ENCODE assay signal across 17 cellular contexts in genomic region chr2:166805753-166806152, GRCh38.
A peak's percentile ranks its signal among the peaks of the same experiment; 100 is the strongest.
DNase-seq lines count a peak whose midpoint lies in the region; ATAC-seq and TF ChIP-seq lines count a peak whose summit lies in the region.
"Had no signal": no experiment of that assay in that cellular context is flagged by ENCODE, and none has a peak within 500 bp of the region (broad histone marks: within the 10 kb centered on the region; RNA-seq: fewer than 3 reads in every experiment).

No MANE protein-coding gene starts in this region.

- no peaks in the 10 kb centered on the region for H4K20me1 ChIP-seq in H9 (ENCODE audit: control insufficient read depth, insufficient read depth, insufficient read length)
- H4K20me1 ChIP-seq: BLaER1 had no signal

- H3K14ac ChIP-seq in H9 (ENCODE audit: insufficient read depth, low read length): no peak overlapping the region

- no peaks in the 10 kb centered on the region for H3K9me3 ChIP-seq in breast epithelium
- no peaks in the 10 kb centered on the region for H3K9me3 ChIP-seq in H9 (ENCODE audit: control insufficient read depth, low read depth, low read length)
- H3K9me3 ChIP-seq: BLaER1 had no signal

- H3K27ac ChIP-seq in breast epithelium (no peak overlapping the region), H9 (ENCODE audit: insufficient read length, low read depth, low read length) (no peak overlapping the region)
- H3K27ac ChIP-seq: 22Rv1, BLaER1, C4-2B had no signal

- H2BK15ac ChIP-seq in H9 (ENCODE audit: low read depth, low read length): peak overlapping the region; percentile 80; the same call in 1 of the 2 replicates

- H4K5ac ChIP-seq in H9 (ENCODE audit: insufficient read length, low read depth, low read length): no peak overlapping the region

- DNase-seq in MCF 10A (ENCODE audit: unreplicated experiment) (peak; percentile 7), breast epithelium (ENCODE audit: low spot score in 2 of 2) (no peak), H9 (no peak), choroid plexus epithelial cell (ENCODE audit: low read depth) (peak; percentile 4), COR-L47 (lab: John Stamatoyannopoulos, UW) (no peak)
- DNase-seq: Calu3; CD4-positive, CD25-positive, alpha-beta regulatory T cell; CD8-positive, alpha-beta T cell; DMS153; DND-41; GOT3 had no signal

- CTCF ChIA-PET in MCF 10A (lab: Yijun Ruan, JAX): interaction anchor here (0.7 kb wide), 1 partner anchor 125 kb away, joined by 3 read pairs; no protein-coding TSS in a partner anchor

- no peaks in the 10 kb centered on the region for H3K79me1 ChIP-seq in H9 (ENCODE audit: insufficient read depth, low read depth, low read length, poor library complexity, severe bottlenecking)

- H4K91ac ChIP-seq in H9 (ENCODE audit: insufficient read length, low read depth, low read length): no peak overlapping the region

- no peak overlapping the region for H2BK120ac ChIP-seq in H9 (ENCODE audit: low read depth, low read length, poor library complexity, severe bottlenecking)

- H3K27me3 Mint-ChIP-seq in MCF 10A (ENCODE audit: insufficient read depth, unreplicated experiment): no peaks in the 10 kb centered on the region
- H3K27me3 Mint-ChIP-seq in H9 (ENCODE audit: low read depth): no peaks in the 10 kb centered on the region
- H3K27me3 Mint-ChIP-seq: B cell; CD4-positive, CD25-positive, alpha-beta regulatory T cell had no signal

- H3K23ac ChIP-seq in H9 (ENCODE audit: insufficient read length, low read depth, low read length): no peak overlapping the region

- BruUV-seq in MCF 10A (replicated peaks; lab: Mats Ljungman, UMichigan): no TSS peak

- no peak overlapping the region for H3K4me2 ChIP-seq in H9 (ENCODE audit: insufficient read depth, insufficient read length, low read length)
- H3K4me2 ChIP-seq: BLaER1 had no signal

- H2AK5ac ChIP-seq in H9 (ENCODE audit: insufficient read length, low read length): no peak overlapping the region

- no peak overlapping the region for H2AFZ ChIP-seq in H9 (ENCODE audit: low read length)

- peaks cover 9% of the 10 kb centered on the region for H3K9me3 Mint-ChIP-seq in MCF 10A (ENCODE audit: unreplicated experiment)
- peaks cover 3 to 6% of the 10 kb centered on the region in 2 experiments; a peak in 2 of 5 replicates for H3K9me3 Mint-ChIP-seq in H9

- no peak overlapping the region for H3K9ac ChIP-seq in H9 (ENCODE audit: extremely low read depth, insufficient read length, low read length)
- H3K9ac ChIP-seq: BLaER1 had no signal

- H3K4me1 Mint-ChIP-seq in MCF 10A (ENCODE audit: insufficient read depth, unreplicated experiment): no peaks in the 10 kb centered on the region
- H3K4me1 Mint-ChIP-seq in H9: peaks cover 0 to 4% of the 10 kb centered on the region in 2 experiments; a peak in 1 of 4 replicates
- H3K4me1 Mint-ChIP-seq: B cell had no signal

- H3K36me3 ChIP-seq in breast epithelium: no peaks in the 10 kb centered on the region
- H3K36me3 ChIP-seq: BLaER1 had no signal

- intact Hi-C loops in MCF 10A (cut with micrococcal nuclease) (no loop called here), breast epithelium (cut with DNase I; ENCODE audit: low total_unique reads) (no loop called here)

- H3T11ph ChIP-seq in H9 (ENCODE audit: low read length): no peak overlapping the region

- H3K4me3 Mint-ChIP-seq in MCF 10A (ENCODE audit: unreplicated experiment): no peak overlapping the region
- H3K4me3 Mint-ChIP-seq in H9: no peak overlapping the region
- H3K4me3 Mint-ChIP-seq: B cell; CD4-positive, CD25-positive, alpha-beta regulatory T cell; CD8-positive, alpha-beta T cell had no signal

- no peak overlapping the region for H2BK5ac ChIP-seq in H9 (ENCODE audit: insufficient read length, low read length)

- no CpG with 5 or more reads among the region's 2 CpGs for WGBS in H9 (ENCODE audit: extremely low coverage, insufficient read length, low lambda C conversion rate)

- TF ChIP-seq CTCF in MCF 10A (IDR thresholded peaks at IDR 0.05; ENCODE audit: unreplicated experiment) (no peak), breast epithelium (IDR thresholded peaks at IDR 0.05) (no peak), H9 (conservative IDR thresholded peaks at IDR 0.05) (no peak), choroid plexus epithelial cell (conservative IDR thresholded peaks at IDR 0.05; ENCODE audit: low read depth, low read length) (peak; percentile 20)

- ATAC-seq in HG02885 (IDR thresholded peaks at IDR 0.05; ENCODE audit: poor library complexity, unreplicated experiment): no peak
- ATAC-seq: CD8-positive, alpha-beta T cell; HCT116 had no signal

- H3K27me3 ChIP-seq in breast epithelium (no peaks in the 10 kb centered on the region), H9 (ENCODE audit: insufficient read depth, low read length) (no peaks in the 10 kb centered on the region)
- H3K27me3 ChIP-seq: BLaER1 had no signal

- POLR2A ChIA-PET in MCF 10A (lab: Yijun Ruan, JAX): no interaction called here

- H4K8ac ChIP-seq in H9 (replicated peaks; ENCODE audit: insufficient read length, low read depth, low read length): no peak overlapping the region

- H3K4ac ChIP-seq in H9 (ENCODE audit: low read depth, low read length): no peak overlapping the region

- H2BK20ac ChIP-seq in H9 (ENCODE audit: low read depth, low read length, poor library complexity, severe bottlenecking): no peak overlapping the region

- H3K36me3 Mint-ChIP-seq in MCF 10A (ENCODE audit: insufficient read depth, unreplicated experiment) (no peaks in the 10 kb centered on the region), H9 (ENCODE audit: insufficient read depth in 1 of 3, low read depth in 3 of 3) (no peaks in the 10 kb centered on the region)
- H3K36me3 Mint-ChIP-seq: CD4-positive, CD25-positive, alpha-beta regulatory T cell; CD8-positive, alpha-beta T cell had no signal

- H3K23me2 ChIP-seq in H9 (ENCODE audit: insufficient read length, low read depth, low read length, poor library complexity, severe bottlenecking): no peaks in the 10 kb centered on the region

- H3K4me1 ChIP-seq in breast epithelium (no peaks in the 10 kb centered on the region), H9 (ENCODE audit: insufficient read depth, low read length) (no peaks in the 10 kb centered on the region)

- H3K79me2 ChIP-seq in H9 (ENCODE audit: insufficient read depth, low read length): no peaks in the 10 kb centered on the region

- no peak for TF ChIP-seq POLR2A in breast epithelium (IDR thresholded peaks at IDR 0.05)

- H3K27ac Mint-ChIP-seq in MCF 10A (ENCODE audit: low read depth, unreplicated experiment) (no peak overlapping the region), H9 (0 out of 7 replicates have a peak overlapping the region, but pooled peaks of 1 of the 3 experiments have one; percentile 16)
- H3K27ac Mint-ChIP-seq: B cell; CD4-positive, CD25-positive, alpha-beta regulatory T cell; CD8-positive, alpha-beta T cell had no signal

- no peak overlapping the region for H3K56ac ChIP-seq in H9 (ENCODE audit: insufficient read length, low read depth, low read length)

- no peak overlapping the region for H2BK12ac ChIP-seq in H9 (ENCODE audit: insufficient read length, low read depth, low read length)

- no peak overlapping the region for H3K18ac ChIP-seq in H9 (ENCODE audit: insufficient read length, low read depth, low read length)

- H3K4me3 ChIP-seq in breast epithelium: no peak overlapping the region
- no peak overlapping the region for H3K4me3 ChIP-seq in choroid plexus epithelial cell (ENCODE audit: low read depth, low read length)
- H3K4me3 ChIP-seq: BLaER1 had no signal

Comparison
In these comparisons a context has a peak if more than half of its experiments do, and no peak if none do; other contexts are left out.
1. DNase-seq: peak in MCF 10A (single experiment) and choroid plexus epithelial cell (single experiment); none in breast epithelium (0 of 2), H9 (single experiment) and COR-L47 (single experiment).